In the genomic region with DNA sequence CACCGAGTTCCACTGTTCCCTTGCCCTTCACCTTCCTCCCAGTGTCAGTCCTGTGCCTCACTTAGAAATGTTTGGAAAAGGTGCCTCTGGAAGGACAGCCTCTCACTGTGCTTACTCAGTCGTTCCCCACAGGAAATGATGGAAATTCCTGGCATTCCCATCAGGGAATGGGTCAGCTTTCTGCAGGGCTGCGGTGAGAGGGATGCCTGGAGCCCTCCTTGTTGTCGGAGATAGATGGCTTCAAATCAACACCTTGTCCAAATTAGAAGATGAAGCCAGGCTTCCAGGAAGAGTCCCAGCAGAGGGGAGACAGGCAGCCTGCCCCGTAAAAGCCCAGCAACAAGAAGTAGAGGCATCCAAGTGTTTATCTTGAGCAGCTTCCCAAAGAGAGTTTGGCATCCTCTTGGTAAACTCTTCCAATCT, we compare ENCODE assay signal across 11 cellular contexts. TPM values are rescaled to one million over a fixed set of nuclear protein-coding genes. Genes with fewer than 3 reads are reported as not detected.
DNase-seq lines count a peak whose midpoint lies in the region; ATAC-seq and TF ChIP-seq lines count a peak whose summit lies in the region.
"Had no signal": no experiment of that assay in that cellular context is flagged by ENCODE, and none has a peak within 500 bp of the region (broad histone marks: within the 10 kb centered on the region; RNA-seq: fewer than 3 reads in every experiment).

No MANE protein-coding gene starts in this region.

- H3K27me3 Mint-ChIP-seq in MCF 10A (ENCODE audit: insufficient read depth, unreplicated experiment), result no peaks in the 10 kb centered on the region
- H3K27me3 Mint-ChIP-seq in activated CD8-positive, alpha-beta T cell treated with anti-CD3 and anti-CD28 coated beads for 36 hours, result peaks cover 6% of the 10 kb centered on the region

- H3K27ac Mint-ChIP-seq in MCF 10A (ENCODE audit: low read depth, unreplicated experiment), result no peak overlapping the region
- no peak overlapping the region for H3K27ac Mint-ChIP-seq in activated CD8-positive, alpha-beta T cell treated with anti-CD3 and anti-CD28 coated beads for 36 hours
- H3K27ac Mint-ChIP-seq: activated naive CD4-positive, alpha-beta T cell treated with anti-CD3 and anti-CD28 coated beads, Interleukin-2, amount 50 U/mL, for 24 hours had no signal

- H2AFZ ChIP-seq in HCT116 (ENCODE audit: low read depth, low read length, poor library complexity, severe bottlenecking), result no peak overlapping the region
- H2AFZ ChIP-seq in hepatocyte, result no peak overlapping the region

- H3K27ac ChIP-seq in HCT116 (ENCODE audit: low read depth, low read length), result no peak overlapping the region
- peak overlapping the region; percentile 50 for H3K27ac ChIP-seq in hepatocyte
- H3K27ac ChIP-seq in stomach, result peak overlapping the region in 4 of 5 donors; percentile 5 to 67 (median 57)

- TF ChIP-seq POLR2A in HCT116 (IDR thresholded peaks at IDR 0.05; ENCODE audit: borderline replicate concordance, extremely low read depth, insufficient read depth, insufficient read length) (no peak), stomach (IDR thresholded peaks at IDR 0.05) (no peak)

- no peak for TF ChIP-seq RAD21 in HCT116 (IDR thresholded peaks at IDR 0.05; ENCODE audit: low read depth)

- H3K79me2 ChIP-seq in HCT116 (ENCODE audit: insufficient read depth, low read length) (no peaks in the 10 kb centered on the region), hepatocyte (peaks cover 2% of the 10 kb centered on the region)

- no peak for TF ChIP-seq CTCF in HCT116 (IDR thresholded peaks at IDR 0.05 in 2 of 3, conservative IDR thresholded peaks at IDR 0.05 in 1 of 3; ENCODE audit: borderline replicate concordance in 1 of 3, insufficient read depth in 1 of 3, low read depth in 2 of 3, low read length in 2 of 3)
- TF ChIP-seq CTCF in MCF 10A (IDR thresholded peaks at IDR 0.05; ENCODE audit: unreplicated experiment), result no peak
- TF ChIP-seq CTCF in hepatocyte (IDR thresholded peaks at IDR 0.05; ENCODE audit: poor library complexity), result no peak
- TF ChIP-seq CTCF in stomach (IDR thresholded peaks at IDR 0.05), result no peak
- no peak for TF ChIP-seq CTCF in activated CD8-positive, alpha-beta T cell treated with anti-CD3 and anti-CD28 coated beads for 36 hours (IDR thresholded peaks at IDR 0.05)

- H3K27me3 ChIP-seq in HCT116 (ENCODE audit: insufficient read depth, low read length), result no peaks in the 10 kb centered on the region
- H3K27me3 ChIP-seq in hepatocyte, result no peaks in the 10 kb centered on the region
- H3K27me3 ChIP-seq in stomach, result no peaks in the 10 kb centered on the region

- DNase-seq in HCT116 (ENCODE audit: low read depth, low spot score) (no peak), MCF 10A (ENCODE audit: unreplicated experiment) (peak; percentile 47), hepatocyte (ENCODE audit: low spot score) (no peak), stomach (no peak), NCI-H82 (lab: John Stamatoyannopoulos, UW) (no peak)
- no peak for DNase-seq in activated CD8-positive, alpha-beta T cell treated with anti-CD3 and anti-CD28 coated beads for 36 hours
- DNase-seq: GF-D8 had no signal

- peaks cover 12% of the 10 kb centered on the region for H3K9me3 Mint-ChIP-seq in MCF 10A (ENCODE audit: unreplicated experiment)
- no peaks in the 10 kb centered on the region for H3K9me3 Mint-ChIP-seq in activated CD8-positive, alpha-beta T cell treated with anti-CD3 and anti-CD28 coated beads for 36 hours
- H3K9me3 Mint-ChIP-seq: activated naive CD4-positive, alpha-beta T cell treated with anti-CD3 and anti-CD28 coated beads, Interleukin-2, amount 50 U/mL, for 24 hours had no signal

- TF ChIP-seq EP300 in stomach (IDR thresholded peaks at IDR 0.05), result no peak

- H4K20me1 ChIP-seq in HCT116 (ENCODE audit: insufficient read depth) (no peaks in the 10 kb centered on the region), hepatocyte (ENCODE audit: insufficient read depth, poor library complexity, severe bottlenecking) (no peaks in the 10 kb centered on the region)

- CTCF ChIA-PET in HCT116 (lab: Charles Lee), result interaction anchor here (1.1 to 1.3 kb wide), 2 partner anchors 18 to 207 kb away, joined by 3 read pairs; a partner anchor contains a TSS
- CTCF ChIA-PET in MCF 10A (lab: Yijun Ruan, JAX), result interaction anchor here (0.5 kb wide), 2 partner anchors 110 to 273 kb away, joined by 3 read pairs; no protein-coding TSS in a partner anchor
- CTCF ChIA-PET in activated CD8-positive, alpha-beta T cell treated with anti-CD3 and anti-CD28 coated beads for 36 hours (lab: Charles Lee), result interaction anchor here (2.0 kb wide), 1 partner anchor 21 kb away, joined by 7 read pairs; no protein-coding TSS in a partner anchor

- H3K9me3 ChIP-seq in HCT116 (ENCODE audit: control insufficient read depth in 1 of 2, insufficient read depth in 1 of 2, low read depth in 1 of 2, low read length in 2 of 2), result no peaks in the 10 kb centered on the region
- H3K9me3 ChIP-seq in hepatocyte (ENCODE audit: low read depth), result no peaks in the 10 kb centered on the region
- H3K9me3 ChIP-seq in stomach, result no peaks in the 10 kb centered on the region

- intact Hi-C loops in HCT116 (cut with micrococcal nuclease), result no loop called here
- intact Hi-C loops in MCF 10A (cut with micrococcal nuclease), result no loop called here
- intact Hi-C loops in stomach (cut with DNase I; ENCODE audit: low total_unique reads), result no loop called here
- intact Hi-C loops in activated CD8-positive, alpha-beta T cell treated with anti-CD3 and anti-CD28 coated beads for 36 hours (cut with micrococcal nuclease), result no loop called here

- H3K9me2 ChIP-seq in HCT116 (ENCODE audit: insufficient read depth) (no peaks in the 10 kb centered on the region), hepatocyte (replicated peaks; ENCODE audit: insufficient read depth) (no peaks in the 10 kb centered on the region)

- H3K4me2 ChIP-seq in HCT116 (ENCODE audit: low read length) (peak overlapping the region; percentile 44), hepatocyte (peak overlapping the region; percentile 11)

- RAD21 ChIA-PET in HCT116 (lab: Charles Lee; ENCODE audit: low non-redundant PET in 1 of 2, low total read pairs in 2 of 2, uncharacterized antibody in 2 of 2, unreplicated experiment in 2 of 2), result no interaction called here

- H3K4me3 Mint-ChIP-seq in MCF 10A (ENCODE audit: unreplicated experiment), result no peak overlapping the region
- H3K4me3 Mint-ChIP-seq in activated CD8-positive, alpha-beta T cell treated with anti-CD3 and anti-CD28 coated beads for 36 hours, result no peak overlapping the region
- H3K4me3 Mint-ChIP-seq: activated naive CD4-positive, alpha-beta T cell treated with anti-CD3 and anti-CD28 coated beads, Interleukin-2, amount 50 U/mL, for 24 hours had no signal

- H3K36me3 ChIP-seq in HCT116 (ENCODE audit: control insufficient read depth in 1 of 2, insufficient read depth in 2 of 2, low read length in 2 of 2) (no peaks in the 10 kb centered on the region), hepatocyte (replicated peaks; ENCODE audit: insufficient read depth, low read depth) (no peaks in the 10 kb centered on the region), stomach (no peaks in the 10 kb centered on the region)

- H3K9ac ChIP-seq in HCT116 (ENCODE audit: low read length), result no peak overlapping the region

- 29% methylated on average over 5 of the region's 5 CpGs for WGBS in hepatocyte (ENCODE audit: low lambda C conversion rate, missing lambda C conversion rate)
- 44 to 63% (median 51%) methylated on average over 5 of the region's 5 CpGs for WGBS in stomach, 5 donors

- POLR2A ChIA-PET in HCT116 (lab: Charles Lee), result no interaction called here
- POLR2A ChIA-PET in MCF 10A (lab: Yijun Ruan, JAX), result no interaction called here
- POLR2A ChIA-PET in activated CD8-positive, alpha-beta T cell treated with anti-CD3 and anti-CD28 coated beads for 36 hours (lab: Charles Lee), result no interaction called here

- BruUV-seq in HCT116 (replicated peaks; lab: Mats Ljungman, UMichigan) (no TSS peak), MCF 10A (replicated peaks; lab: Mats Ljungman, UMichigan) (no TSS peak)

- ATAC-seq in HCT116, result peak; percentile 49; the same call in 1 of the 2 replicates
- ATAC-seq in HG02588 (IDR thresholded peaks at IDR 0.05; ENCODE audit: unreplicated experiment), result no peak
- ATAC-seq in activated CD8-positive, alpha-beta T cell treated with anti-CD3 and anti-CD28 coated beads for 36 hours, result no peak
- ATAC-seq in HG03025 (IDR thresholded peaks at IDR 0.05; ENCODE audit: low FRiP score, unreplicated experiment), result no peak

- H3K4me1 ChIP-seq in HCT116 (ENCODE audit: control insufficient read depth in 1 of 2, insufficient read depth in 2 of 2, low read length in 2 of 2) (peaks cover 0 to 7% of the 10 kb centered on the region in 2 experiments; a peak in 1 of 4 replicates), hepatocyte (ENCODE audit: insufficient read depth) (peaks cover 24% of the 10 kb centered on the region), stomach (peaks cover 11 to 47% (median 28%) of the 10 kb centered on the region in 4 donors)

- no peaks in the 10 kb centered on the region for H3K4me1 Mint-ChIP-seq in MCF 10A (ENCODE audit: insufficient read depth, unreplicated experiment)
- no peaks in the 10 kb centered on the region for H3K4me1 Mint-ChIP-seq in activated CD8-positive, alpha-beta T cell treated with anti-CD3 and anti-CD28 coated beads for 36 hours (ENCODE audit: low read depth)
- H3K4me1 Mint-ChIP-seq: activated naive CD4-positive, alpha-beta T cell treated with anti-CD3 and anti-CD28 coated beads, Interleukin-2, amount 50 U/mL, for 24 hours had no signal

- H3K4me3 ChIP-seq in HCT116 (replicated peaks in 1 of 2; ENCODE audit: low read depth in 1 of 2, low read length in 2 of 2) (no peak overlapping the region), hepatocyte (no peak overlapping the region), stomach (no peak overlapping the region)
- H3K4me3 ChIP-seq: skin epidermis had no signal

- no peaks in the 10 kb centered on the region for H3K36me3 Mint-ChIP-seq in MCF 10A (ENCODE audit: insufficient read depth, unreplicated experiment)
- no peaks in the 10 kb centered on the region for H3K36me3 Mint-ChIP-seq in activated CD8-positive, alpha-beta T cell treated with anti-CD3 and anti-CD28 coated beads for 36 hours (ENCODE audit: low read depth)
- H3K36me3 Mint-ChIP-seq: activated naive CD4-positive, alpha-beta T cell treated with anti-CD3 and anti-CD28 coated beads, Interleukin-2, amount 50 U/mL, for 24 hours had no signal

TF ChIP-seq in HCT116, 20 proteins besides CTCF, POLR2A, EP300 and RAD21 (continues in another document):
- TF ChIP-seq ZNF274 (IDR thresholded peaks at IDR 0.05; ENCODE audit: low read depth, low read length), result no peak
- no peak for TF ChIP-seq CBX3 (IDR thresholded peaks at IDR 0.05; ENCODE audit: low read depth)
- TF ChIP-seq SP1 (IDR thresholded peaks at IDR 0.05; ENCODE audit: low read depth), result no peak
- no peak for TF ChIP-seq YY1 (IDR thresholded peaks at IDR 0.05; ENCODE audit: extremely low read depth, insufficient replicate concordance, low read depth, low read length)
- TF ChIP-seq JUND (IDR thresholded peaks at IDR 0.05), result no peak

RNA-seq across cellular contexts. Expression of a gene that starts 25.3 kb away (rescaled TPM):
- total RNA-seq in HCT116 (2021; ENCODE audit: unreplicated experiment), result not detected
- 0.04 TPM in 1 of 2 replicates, not detected in the other for polyA plus RNA-seq in HCT116 (2012)
- 0.05 TPM in 1 of 2 replicates, not detected in the other for total RNA-seq in MCF 10A (2022)
- 21.2 and 23.2 TPM in 2 replicates for total RNA-seq in hepatocyte
- polyA plus RNA-seq in hepatocyte, result 28.3 and 33.3 TPM in 2 replicates
- 10 to 100 TPM in 2 of 5 donors, 1 to 10 TPM in 3; 5.2 to 37.5 (median 8.0) TPM for total RNA-seq in stomach
- 1 to 10 TPM; 1.7 to 2.1 (median 1.8) TPM for polyA plus RNA-seq in stomach
- total RNA-seq in activated CD8-positive, alpha-beta T cell treated with anti-CD3 and anti-CD28 coated beads for 36 hours, result not detected
